18 cellular contexts compared by ENCODE assay signal in genomic region chr13:23988546-23989122, GRCh38.
A peak's percentile ranks its signal among the peaks of the same experiment; 100 is the strongest.
DNase-seq lines count a peak whose midpoint lies in the region; ATAC-seq and TF ChIP-seq lines count a peak whose summit lies in the region.
"Had no signal": no experiment of that assay in that cellular context is flagged by ENCODE, and none has a peak within 500 bp of the region (broad histone marks: within the 10 kb centered on the region; RNA-seq: fewer than 3 reads in every experiment).

No MANE protein-coding gene starts in this region.

- WGBS in endodermal cell (ENCODE audit: insufficient coverage in 1 of 2, insufficient read length in 1 of 2), 2 experiments, result 75 to 84% methylated on average over 3 of the region's 4 CpGs

- no peaks in the 10 kb centered on the region for H3K36me3 Mint-ChIP-seq in endodermal cell (ENCODE audit: low read depth)
- H3K36me3 Mint-ChIP-seq in neural crest cell (ENCODE audit: low read depth), result peaks cover 14% of the 10 kb centered on the region
- no peaks in the 10 kb centered on the region for H3K36me3 Mint-ChIP-seq in type B pancreatic cell

- H3K4me3 ChIP-seq in endodermal cell (ENCODE audit: low read length), result no peak overlapping the region
- H3K4me3 ChIP-seq: Peyer's patch, SJSA1 had no signal

- H3K27ac ChIP-seq in VCaP (peak overlapping the region; percentile 14), endodermal cell (ENCODE audit: low read depth, low read length) (peak overlapping the region; percentile 47)
- H3K27ac ChIP-seq: HL-60, Peyer's patch, SJSA1 had no signal

- H3K4me1 Mint-ChIP-seq in endodermal cell (no peaks in the 10 kb centered on the region), neural crest cell (peaks cover 47% of the 10 kb centered on the region), type B pancreatic cell (ENCODE audit: unreplicated experiment) (peaks cover 29% of the 10 kb centered on the region)
- H3K4me1 Mint-ChIP-seq: CD8-positive, alpha-beta memory T cell had no signal

- H3K9me3 ChIP-seq in endodermal cell (ENCODE audit: control insufficient read depth, low read length), result no peaks in the 10 kb centered on the region
- H3K9me3 ChIP-seq: Peyer's patch, SJSA1 had no signal

- ATAC-seq in GM21526 (IDR thresholded peaks at IDR 0.05; ENCODE audit: low FRiP score, unreplicated experiment) (no peak), HG03025 (IDR thresholded peaks at IDR 0.05; ENCODE audit: low FRiP score, unreplicated experiment) (no peak)

- no peaks in the 10 kb centered on the region for H3K36me3 ChIP-seq in endodermal cell (ENCODE audit: control insufficient read depth, insufficient read depth, low read length)
- H3K36me3 ChIP-seq: Peyer's patch, SJSA1 had no signal

- H3K27me3 Mint-ChIP-seq in endodermal cell (ENCODE audit: insufficient read depth), result peaks cover 8% of the 10 kb centered on the region
- H3K27me3 Mint-ChIP-seq in neural crest cell (ENCODE audit: low read depth), result no peaks in the 10 kb centered on the region
- H3K27me3 Mint-ChIP-seq in type B pancreatic cell, result no peaks in the 10 kb centered on the region

- H3K9me3 Mint-ChIP-seq in endodermal cell (no peaks in the 10 kb centered on the region), neural crest cell (peaks cover 5% of the 10 kb centered on the region), type B pancreatic cell (no peaks in the 10 kb centered on the region)
- H3K9me3 Mint-ChIP-seq: CD8-positive, alpha-beta memory T cell had no signal

- no peaks in the 10 kb centered on the region for H3K4me1 ChIP-seq in endodermal cell (ENCODE audit: control insufficient read depth, insufficient read depth, low read length)

- H3K9ac ChIP-seq in endodermal cell (ENCODE audit: extremely low read depth, low read length, poor library complexity, severe bottlenecking), result no peak overlapping the region

- no peak overlapping the region for H3K4me3 Mint-ChIP-seq in endodermal cell
- peak overlapping the region; percentile 17 for H3K4me3 Mint-ChIP-seq in neural crest cell
- peak overlapping the region; percentile 16 for H3K4me3 Mint-ChIP-seq in type B pancreatic cell
- H3K4me3 Mint-ChIP-seq: CD8-positive, alpha-beta memory T cell had no signal

- TF ChIP-seq CTCF in VCaP (conservative IDR thresholded peaks at IDR 0.05) (no peak), endodermal cell (conservative IDR thresholded peaks at IDR 0.05) (no peak), neural crest cell (conservative IDR thresholded peaks at IDR 0.05) (no peak), type B pancreatic cell (conservative IDR thresholded peaks at IDR 0.05) (no peak)

- H3K27ac Mint-ChIP-seq in endodermal cell (no peak overlapping the region), neural crest cell (ENCODE audit: unreplicated experiment) (peak overlapping the region; percentile 80), type B pancreatic cell (peak overlapping the region; percentile 56)

- no peak for DNase-seq in endodermal cell
- DNase-seq in neural crest cell (ENCODE audit: low read depth, low spot score), result no peak
- no peak for DNase-seq in type B pancreatic cell (ENCODE audit: extremely low spot score, unreplicated experiment)
- DNase-seq in NOMO-1 treated with DMSO at 0.1 percent for 48 hours (lab: John Stamatoyannopoulos, UW; ENCODE audit: unreplicated experiment), result no peak
- DNase-seq: C1 segment of cervical spinal cord; CD8-positive, alpha-beta memory T cell; DMS53; H7; NCI-H1436; NCI-H1930; NCI-H345; NCI-H526; Peyer's patch had no signal

- H3K27me3 ChIP-seq in endodermal cell (ENCODE audit: control insufficient read depth, insufficient read depth, low read length, poor library complexity, severe bottlenecking), result no peaks in the 10 kb centered on the region
- H3K27me3 ChIP-seq: Peyer's patch, SJSA1 had no signal
